ENCODE assay signal across 21 cellular contexts in the genomic region with DNA sequence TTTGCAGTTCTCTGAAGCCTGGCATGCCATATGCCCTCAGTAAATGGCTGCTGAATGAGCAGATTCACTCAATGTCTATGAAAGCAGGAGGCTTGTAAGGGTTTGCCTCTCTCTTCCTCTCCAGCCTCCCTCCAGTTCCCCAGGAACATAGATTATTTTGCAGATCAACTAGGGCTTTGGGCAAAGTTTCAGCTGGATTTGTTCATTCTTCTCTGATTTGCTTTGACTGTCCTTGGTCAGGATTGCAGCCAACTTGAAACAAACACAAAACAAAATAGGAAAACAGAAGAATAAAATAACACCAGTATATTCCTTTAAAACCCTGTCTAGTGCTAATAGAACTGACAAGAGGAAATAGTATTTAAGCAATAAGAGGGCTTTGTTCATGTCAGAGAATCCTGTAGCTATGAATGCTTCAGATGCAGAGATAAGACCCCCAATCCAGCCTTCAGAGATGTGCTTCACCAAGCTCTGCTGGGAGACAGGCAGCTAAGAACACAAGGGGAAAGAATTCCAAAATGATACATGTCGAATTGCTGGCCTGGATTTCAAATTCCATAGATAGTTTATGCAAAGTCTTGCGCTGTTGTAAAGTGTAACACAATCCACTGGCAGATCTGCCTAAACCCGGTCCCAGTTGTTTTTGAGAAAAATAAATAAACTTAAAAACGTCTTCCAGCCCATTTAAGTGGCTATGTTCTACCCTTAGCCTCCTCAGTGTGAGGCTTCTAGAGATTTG.
A peak's percentile ranks its signal among the peaks of the same experiment; 100 is the strongest.
DNase-seq lines count a peak whose midpoint lies in the region; FAIRE-seq and TF ChIP-seq lines count a peak whose summit lies in the region.
"Had no signal": no experiment of that assay in that cellular context is flagged by ENCODE, and none has a peak within 500 bp of the region (broad histone marks: within the 10 kb centered on the region; RNA-seq: fewer than 3 reads in every experiment).

No MANE protein-coding gene starts in this region.

- peaks cover 45% of the 10 kb centered on the region for H3K4me1 Mint-ChIP-seq in nephron

- H3K27ac Mint-ChIP-seq in nephron: peak overlapping the region; percentile 34 to 50 (median 47)
- H3K27ac Mint-ChIP-seq: activated CD4-positive, alpha-beta memory T cell treated with anti-CD3 and anti-CD28 coated beads for 36 hours; T-helper 1 cell treated with Interleukin-12 subunit alpha and Interleukin-12 subunit beta and Interleukin-4 antibody, amounts not matched to agents 30 μg/mL and 1 μg/mL, for 36 hours had no signal

- H3K4me3 Mint-ChIP-seq in nephron: no peak overlapping the region
- H3K4me3 Mint-ChIP-seq: activated CD4-positive, alpha-beta memory T cell treated with anti-CD3 and anti-CD28 coated beads for 36 hours; T-helper 1 cell treated with Interleukin-12 subunit alpha and Interleukin-12 subunit beta and Interleukin-4 antibody, amounts not matched to agents 30 μg/mL and 1 μg/mL, for 36 hours had no signal

- no peaks in the 10 kb centered on the region for H3K9me3 Mint-ChIP-seq in nephron
- H3K9me3 Mint-ChIP-seq: activated CD4-positive, alpha-beta memory T cell treated with anti-CD3 and anti-CD28 coated beads for 36 hours; T-helper 1 cell treated with Interleukin-12 subunit alpha and Interleukin-12 subunit beta and Interleukin-4 antibody, amounts not matched to agents 30 μg/mL and 1 μg/mL, for 36 hours had no signal

- no peak for FAIRE-seq in GM12892 (lab: Jason Lieb, UNC)
- FAIRE-seq: frontal cortex, HTR-8/SVneo had no signal

- no peak for TF ChIP-seq CTCF in AG10803 (conservative IDR thresholded peaks at IDR 0.05; ENCODE audit: low read length)
- TF ChIP-seq CTCF in nephron (IDR thresholded peaks at IDR 0.05; ENCODE audit: unreplicated experiment in 3 of 3): no peak
- TF ChIP-seq CTCF in GM13977 (IDR thresholded peaks at IDR 0.05; ENCODE audit: extremely low read depth, insufficient read depth, missing control alignments): no peak

- no peaks in the 10 kb centered on the region for H3K9me3 ChIP-seq in SK-N-MC (ENCODE audit: low read depth, low read length)

- in situ Hi-C loops in GM13977 (cut with MboI; ENCODE audit: low pct_unique_long_range_greater_than_20kb, low sequenced_read_pairs, unreplicated experiment): no loop called here

- TF ChIP-seq POLR2A in GM12892 (IDR thresholded peaks at IDR 0.05; ENCODE audit: low read depth, low read length): no peak

- peak overlapping the region; percentile 12; the same call in 1 of the 2 replicates for H3K27ac ChIP-seq in SK-N-MC
- H3K27ac ChIP-seq: VCaP had no signal

- H3K36me3 Mint-ChIP-seq in nephron (ENCODE audit: low read depth): peaks cover 15% of the 10 kb centered on the region
- H3K36me3 Mint-ChIP-seq: activated CD4-positive, alpha-beta memory T cell treated with anti-CD3 and anti-CD28 coated beads for 36 hours had no signal

- H3K36me3 ChIP-seq in SK-N-MC (ENCODE audit: insufficient read depth, low read length): peaks cover 89% of the 10 kb centered on the region

- DNase-seq in AG10803 (ENCODE audit: low read depth) (peak; percentile 76), SK-N-MC (ENCODE audit: low read depth, low spot score) (no peak), fibroblast of gingiva (ENCODE audit: low read depth) (peak; percentile 85), GM13977 (ENCODE audit: low spot score) (no peak), GM12892 (ENCODE audit: insufficient read length) (no peak), superior temporal gyrus (ENCODE audit: extremely low spot score) (no peak), kidney tubule cell (ENCODE audit: low spot score) (no peak)
- DNase-seq: activated CD4-positive, alpha-beta memory T cell treated with anti-CD3 and anti-CD28 coated beads for 36 hours; activated T-cell treated with anti-CD3 and anti-CD28 coated beads for 4 hours; aorta; DMS79; Karpas-422; left cardiac atrium; NCI-H1048; NCI-H2081; substantia nigra had no signal

- no peak overlapping the region for H3K9ac ChIP-seq in SK-N-MC (ENCODE audit: insufficient read length)

- H3K4me3 ChIP-seq in AG10803 (ENCODE audit: low read length): no peak overlapping the region
- H3K4me3 ChIP-seq in SK-N-MC: no peak overlapping the region

- peaks cover 28% of the 10 kb centered on the region for H3K27me3 Mint-ChIP-seq in nephron (ENCODE audit: low read depth)

Comparison
In these comparisons a context has a peak if more than half of its experiments do, and no peak if none do; other contexts are left out.
1. DNase-seq: peak in AG10803 (single experiment) and fibroblast of gingiva (single experiment); none in SK-N-MC (single experiment), GM13977 (single experiment), GM12892 (single experiment), superior temporal gyrus (single experiment) and kidney tubule cell (single experiment).